16 cellular contexts compared by ENCODE assay signal in genomic region chr11:86737752-86738151, GRCh38.
DNase-seq lines count a peak whose midpoint lies in the region; ATAC-seq and TF ChIP-seq lines count a peak whose summit lies in the region.
"Had no signal": no experiment of that assay in that cellular context is flagged by ENCODE, and none has a peak within 500 bp of the region (broad histone marks: within the 10 kb centered on the region; RNA-seq: fewer than 3 reads in every experiment).

No MANE protein-coding gene starts in this region.

- no peak overlapping the region for H3K4me3 Mint-ChIP-seq in T-helper 17 cell
- H3K4me3 Mint-ChIP-seq in activated T-helper 17 cell treated with anti-CD3 and anti-CD28 coated beads, Interleukin-2, amount 50 U/mL, for 72 hours = no peak overlapping the region
- H3K4me3 Mint-ChIP-seq: T-helper 1 cell treated with Interleukin-12 subunit alpha and Interleukin-12 subunit beta and Interleukin-4 antibody, amounts not matched to agents 30 μg/mL and 1 μg/mL, for 36 hours had no signal

- H3K27ac Mint-ChIP-seq in T-helper 17 cell = no peak overlapping the region
- H3K27ac Mint-ChIP-seq in activated T-helper 17 cell treated with anti-CD3 and anti-CD28 coated beads, Interleukin-2, amount 50 U/mL, for 72 hours = no peak overlapping the region
- H3K27ac Mint-ChIP-seq: T-helper 1 cell treated with Interleukin-12 subunit alpha and Interleukin-12 subunit beta and Interleukin-4 antibody, amounts not matched to agents 30 μg/mL and 1 μg/mL, for 36 hours had no signal

- H3K9me3 ChIP-seq in T-helper 17 cell (ENCODE audit: control insufficient read depth, low read length, poor library complexity, severe bottlenecking) = no peaks in the 10 kb centered on the region
- H3K9me3 ChIP-seq: BLaER1 had no signal

- H3K36me3 Mint-ChIP-seq in T-helper 17 cell (ENCODE audit: low read depth) = no peaks in the 10 kb centered on the region
- no peaks in the 10 kb centered on the region for H3K36me3 Mint-ChIP-seq in activated T-helper 17 cell treated with anti-CD3 and anti-CD28 coated beads, Interleukin-2, amount 50 U/mL, for 72 hours (ENCODE audit: low read depth)

- H3K27me3 Mint-ChIP-seq in T-helper 17 cell = peaks cover 9% of the 10 kb centered on the region
- no peaks in the 10 kb centered on the region for H3K27me3 Mint-ChIP-seq in activated T-helper 17 cell treated with anti-CD3 and anti-CD28 coated beads, Interleukin-2, amount 50 U/mL, for 72 hours

- peak overlapping the region; percentile 43 for H3K27ac ChIP-seq in VCaP
- H3K27ac ChIP-seq in caudate nucleus (ENCODE audit: low read depth, low read length) = no peak overlapping the region
- H3K27ac ChIP-seq: BLaER1 had no signal

- H3K4me1 Mint-ChIP-seq in T-helper 17 cell = no peaks in the 10 kb centered on the region
- H3K4me1 Mint-ChIP-seq in activated T-helper 17 cell treated with anti-CD3 and anti-CD28 coated beads, Interleukin-2, amount 50 U/mL, for 72 hours = peaks cover 11% of the 10 kb centered on the region

- H3K9me3 Mint-ChIP-seq in activated T-helper 17 cell treated with anti-CD3 and anti-CD28 coated beads, Interleukin-2, amount 50 U/mL, for 72 hours = no peaks in the 10 kb centered on the region
- H3K9me3 Mint-ChIP-seq: T-helper 1 cell treated with Interleukin-12 subunit alpha and Interleukin-12 subunit beta and Interleukin-4 antibody, amounts not matched to agents 30 μg/mL and 1 μg/mL, for 36 hours had no signal

- ATAC-seq in T-helper 17 cell (no peak), HG03378 (IDR thresholded peaks at IDR 0.05; ENCODE audit: unreplicated experiment) (no peak)
- no peak for ATAC-seq in activated T-helper 17 cell treated with anti-CD3 and anti-CD28 coated beads, Interleukin-2, amount 50 U/mL, for 72 hours (replicated peaks)
- ATAC-seq: stimulated activated naive CD8-positive, alpha-beta T cell treated with anti-CD3 and anti-CD28 coated beads, Interleukin-15, Interleukin-2, amounts not matched to agents 100 U/mL and 50 U/mL, for 24 hours had no signal

- no peak overlapping the region for H3K4me3 ChIP-seq in fibroblast of the aortic adventitia (ENCODE audit: low read depth, low read length)
- H3K4me3 ChIP-seq: BLaER1 had no signal

- DNase-seq in ELR (ENCODE audit: low read depth) = peak; percentile 61
- DNase-seq in fibroblast of the aortic adventitia (ENCODE audit: low read depth) = peak; percentile 92
- DNase-seq in renal cortical epithelial cell (ENCODE audit: low read depth) = peak; percentile 50
- DNase-seq in T-helper 17 cell = no peak
- no peak for DNase-seq in caudate nucleus (lab: John Stamatoyannopoulos, UW)
- DNase-seq: activated CD4-positive, alpha-beta T cell treated with anti-CD3 and anti-CD28 coated beads for 48 hours; DMS79; midbrain; NCI-H2171 treated with DMSO at 0.1 percent for 48 hours; retina; stimulated activated naive CD8-positive, alpha-beta T cell treated with anti-CD3 and anti-CD28 coated beads, Interleukin-15, Interleukin-2, amounts not matched to agents 100 U/mL and 50 U/mL, for 24 hours had no signal

- TF ChIP-seq CTCF in VCaP (conservative IDR thresholded peaks at IDR 0.05) = no peak
- TF ChIP-seq CTCF in fibroblast of the aortic adventitia (IDR thresholded peaks at IDR 0.05; ENCODE audit: insufficient read depth, low read length) = no peak

Comparison
In these comparisons a context has a peak if more than half of its experiments do, and no peak if none do; other contexts are left out.
1. DNase-seq: peak in ELR (single experiment), fibroblast of the aortic adventitia (single experiment) and renal cortical epithelial cell (single experiment); none in T-helper 17 cell (0 of 3) and caudate nucleus (0 of 61).